ENCODE assay signal across 17 cellular contexts in the genomic region with DNA sequence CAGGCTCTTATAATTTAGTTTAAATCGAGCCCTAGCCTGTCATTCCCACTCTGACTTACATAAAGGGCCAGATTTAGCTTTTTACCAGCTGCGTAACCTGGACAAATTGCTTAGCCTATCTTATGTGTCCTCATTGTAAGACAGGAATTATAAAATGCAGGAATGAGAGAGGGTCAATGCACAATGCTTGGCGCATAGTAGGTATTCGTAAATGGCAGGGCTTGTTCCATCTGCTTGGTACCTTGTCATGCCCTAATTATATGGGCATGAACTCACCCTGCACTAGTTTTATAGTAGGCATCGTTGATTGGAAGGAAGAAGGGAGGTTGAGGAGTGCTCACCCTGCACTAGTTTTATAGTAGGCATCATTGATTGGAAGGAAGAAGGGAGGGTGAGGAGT.
DNase-seq lines count a peak whose midpoint lies in the region; ATAC-seq and TF ChIP-seq lines count a peak whose summit lies in the region.
"Had no signal": no experiment of that assay in that cellular context is flagged by ENCODE, and none has a peak within 500 bp of the region (broad histone marks: within the 10 kb centered on the region; RNA-seq: fewer than 3 reads in every experiment).

No MANE protein-coding gene starts in this region.

- no peak for DNase-seq in activated naive CD8-positive, alpha-beta T cell treated with anti-CD3 and anti-CD28 coated beads for 36 hours
- no peak for DNase-seq in activated naive CD8-positive, alpha-beta T cell treated with anti-CD3 and anti-CD28 coated beads, Interleukin-2, amount 50 U/mL, for 24 hours
- no peak for DNase-seq in activated T-helper 1 cell treated with anti-CD3 and anti-CD28 coated beads, Interleukin-12 subunit alpha, Interleukin-12 subunit beta, Interleukin-2, Interleukin-4 antibody, amounts not matched to agents 30 ng/mL and 10 ng/mL and 1 ng/mL, durations not matched to agents 14 hours and 24 hours and 36 hours (ENCODE audit: low spot score)
- DNase-seq in immature natural killer cell (no peak), H7 (no peak)
- DNase-seq: DMS 273 treated with DMSO at 0.1 percent for 48 hours, GDM1, NCI-H1105 treated with DMSO at 0.1 percent for 48 hours, NCI-H1694 treated with DMSO at 0.1 percent for 48 hours, NCI-H2107, NCI-H2227 treated with DMSO at 0.1 percent for 48 hours, NCI-H524 treated with DMSO at 0.1 percent for 48 hours had no signal

- peaks cover 23% of the 10 kb centered on the region for H3K36me3 Mint-ChIP-seq in activated naive CD8-positive, alpha-beta T cell treated with anti-CD3 and anti-CD28 coated beads for 36 hours
- peaks cover 28% of the 10 kb centered on the region for H3K36me3 Mint-ChIP-seq in activated naive CD8-positive, alpha-beta T cell treated with anti-CD3 and anti-CD28 coated beads, Interleukin-2, amount 50 U/mL, for 24 hours (ENCODE audit: low read depth)
- H3K36me3 Mint-ChIP-seq in activated T-helper 1 cell treated with anti-CD3 and anti-CD28 coated beads, Interleukin-12 subunit alpha, Interleukin-12 subunit beta, Interleukin-2, Interleukin-4 antibody, amounts not matched to agents 30 ng/mL and 10 ng/mL and 1 ng/mL, durations not matched to agents 14 hours and 24 hours and 36 hours (ENCODE audit: low read depth): peaks cover 14% of the 10 kb centered on the region
- peaks cover 5 to 20% (median 15%) of the 10 kb centered on the region in 3 donors for H3K36me3 Mint-ChIP-seq in immature natural killer cell
- peaks cover 43% of the 10 kb centered on the region for H3K36me3 Mint-ChIP-seq in stimulated activated memory B cell treated with anti-CD40 and anti-IgM and Interleukin-4, amounts not matched to agents 10 μg/mL and 1 μg/mL and 100 μg/mL, for 72 hours

- peaks cover 41% of the 10 kb centered on the region for H3K4me1 Mint-ChIP-seq in activated naive CD8-positive, alpha-beta T cell treated with anti-CD3 and anti-CD28 coated beads for 36 hours
- H3K4me1 Mint-ChIP-seq in activated naive CD8-positive, alpha-beta T cell treated with anti-CD3 and anti-CD28 coated beads, Interleukin-2, amount 50 U/mL, for 24 hours: peaks cover 37% of the 10 kb centered on the region
- peaks cover 26% of the 10 kb centered on the region for H3K4me1 Mint-ChIP-seq in activated T-helper 1 cell treated with anti-CD3 and anti-CD28 coated beads, Interleukin-12 subunit alpha, Interleukin-12 subunit beta, Interleukin-2, Interleukin-4 antibody, amounts not matched to agents 30 ng/mL and 10 ng/mL and 1 ng/mL, durations not matched to agents 14 hours and 24 hours and 36 hours (ENCODE audit: low read depth)
- H3K4me1 Mint-ChIP-seq in immature natural killer cell: peaks cover 31 to 64% of the 10 kb centered on the region in 2 donors
- H3K4me1 Mint-ChIP-seq in stimulated activated memory B cell treated with anti-CD40 and anti-IgM and Interleukin-4, amounts not matched to agents 10 μg/mL and 1 μg/mL and 100 μg/mL, for 72 hours: peaks cover 48% of the 10 kb centered on the region

- H3K9me3 Mint-ChIP-seq in activated naive CD8-positive, alpha-beta T cell treated with anti-CD3 and anti-CD28 coated beads for 36 hours: no peaks in the 10 kb centered on the region
- H3K9me3 Mint-ChIP-seq in activated naive CD8-positive, alpha-beta T cell treated with anti-CD3 and anti-CD28 coated beads, Interleukin-2, amount 50 U/mL, for 24 hours: no peaks in the 10 kb centered on the region
- no peaks in the 10 kb centered on the region for H3K9me3 Mint-ChIP-seq in activated T-helper 1 cell treated with anti-CD3 and anti-CD28 coated beads, Interleukin-12 subunit alpha, Interleukin-12 subunit beta, Interleukin-2, Interleukin-4 antibody, amounts not matched to agents 30 ng/mL and 10 ng/mL and 1 ng/mL, durations not matched to agents 14 hours and 24 hours and 36 hours
- H3K9me3 Mint-ChIP-seq in immature natural killer cell: no peaks in the 10 kb centered on the region
- H3K9me3 Mint-ChIP-seq in stimulated activated memory B cell treated with anti-CD40 and anti-IgM and Interleukin-4, amounts not matched to agents 10 μg/mL and 1 μg/mL and 100 μg/mL, for 72 hours: no peaks in the 10 kb centered on the region

- ATAC-seq in activated naive CD8-positive, alpha-beta T cell treated with anti-CD3 and anti-CD28 coated beads, Interleukin-2, amount 50 U/mL, for 24 hours: no peak
- no peak for ATAC-seq in stimulated activated memory B cell treated with anti-CD40 and anti-IgM and Interleukin-4, amounts not matched to agents 10 μg/mL and 1 μg/mL and 100 μg/mL, for 72 hours
- ATAC-seq in SK-N-SH treated with all-trans-retinoic acid at 6 μM for 48 hours (no peak), GM19395 (IDR thresholded peaks at IDR 0.05; ENCODE audit: unreplicated experiment) (no peak)
- ATAC-seq: Panc1 had no signal

- H3K4me3 Mint-ChIP-seq in activated naive CD8-positive, alpha-beta T cell treated with anti-CD3 and anti-CD28 coated beads for 36 hours: peak overlapping the region; percentile 3
- H3K4me3 Mint-ChIP-seq in activated naive CD8-positive, alpha-beta T cell treated with anti-CD3 and anti-CD28 coated beads, Interleukin-2, amount 50 U/mL, for 24 hours: no peak overlapping the region
- H3K4me3 Mint-ChIP-seq in activated T-helper 1 cell treated with anti-CD3 and anti-CD28 coated beads, Interleukin-12 subunit alpha, Interleukin-12 subunit beta, Interleukin-2, Interleukin-4 antibody, amounts not matched to agents 30 ng/mL and 10 ng/mL and 1 ng/mL, durations not matched to agents 14 hours and 24 hours and 36 hours: no peak overlapping the region
- H3K4me3 Mint-ChIP-seq in immature natural killer cell: peak overlapping the region in 3 of 5 donors; percentile 2 to 87 (median 78)
- no peak overlapping the region for H3K4me3 Mint-ChIP-seq in stimulated activated memory B cell treated with anti-CD40 and anti-IgM and Interleukin-4, amounts not matched to agents 10 μg/mL and 1 μg/mL and 100 μg/mL, for 72 hours

- no peaks in the 10 kb centered on the region for H3K27me3 Mint-ChIP-seq in activated naive CD8-positive, alpha-beta T cell treated with anti-CD3 and anti-CD28 coated beads for 36 hours
- no peaks in the 10 kb centered on the region for H3K27me3 Mint-ChIP-seq in activated naive CD8-positive, alpha-beta T cell treated with anti-CD3 and anti-CD28 coated beads, Interleukin-2, amount 50 U/mL, for 24 hours
- H3K27me3 Mint-ChIP-seq in activated T-helper 1 cell treated with anti-CD3 and anti-CD28 coated beads, Interleukin-12 subunit alpha, Interleukin-12 subunit beta, Interleukin-2, Interleukin-4 antibody, amounts not matched to agents 30 ng/mL and 10 ng/mL and 1 ng/mL, durations not matched to agents 14 hours and 24 hours and 36 hours (ENCODE audit: insufficient read depth): peaks cover 2% of the 10 kb centered on the region
- peaks cover 0 to 4% (median 0%) of the 10 kb centered on the region in 3 donors for H3K27me3 Mint-ChIP-seq in immature natural killer cell (ENCODE audit: low read depth in 3 of 3)
- H3K27me3 Mint-ChIP-seq in stimulated activated memory B cell treated with anti-CD40 and anti-IgM and Interleukin-4, amounts not matched to agents 10 μg/mL and 1 μg/mL and 100 μg/mL, for 72 hours: no peaks in the 10 kb centered on the region

- H3K27ac Mint-ChIP-seq in activated naive CD8-positive, alpha-beta T cell treated with anti-CD3 and anti-CD28 coated beads for 36 hours: no peak overlapping the region
- no peak overlapping the region for H3K27ac Mint-ChIP-seq in activated naive CD8-positive, alpha-beta T cell treated with anti-CD3 and anti-CD28 coated beads, Interleukin-2, amount 50 U/mL, for 24 hours
- H3K27ac Mint-ChIP-seq in activated T-helper 1 cell treated with anti-CD3 and anti-CD28 coated beads, Interleukin-12 subunit alpha, Interleukin-12 subunit beta, Interleukin-2, Interleukin-4 antibody, amounts not matched to agents 30 ng/mL and 10 ng/mL and 1 ng/mL, durations not matched to agents 14 hours and 24 hours and 36 hours: peak overlapping the region; percentile 3
- H3K27ac Mint-ChIP-seq in immature natural killer cell: peak overlapping the region; percentile 46 to 90 (median 78)
- H3K27ac Mint-ChIP-seq in stimulated activated memory B cell treated with anti-CD40 and anti-IgM and Interleukin-4, amounts not matched to agents 10 μg/mL and 1 μg/mL and 100 μg/mL, for 72 hours: peak overlapping the region; percentile 10

- H3K27me3 ChIP-seq in H7 (ENCODE audit: control insufficient read depth, insufficient read depth, low read length): no peaks in the 10 kb centered on the region

- H3K36me3 ChIP-seq in H7 (replicated peaks; ENCODE audit: control insufficient read depth, insufficient read depth, low read length): peaks cover 2% of the 10 kb centered on the region
- H3K36me3 ChIP-seq: HAP-1 had no signal

- intact Hi-C loops in activated T-helper 1 cell treated with anti-CD3 and anti-CD28 coated beads, Interleukin-12 subunit alpha, Interleukin-12 subunit beta, Interleukin-2, Interleukin-4 antibody, amounts not matched to agents 30 ng/mL and 10 ng/mL and 1 ng/mL, durations not matched to agents 14 hours and 24 hours and 36 hours (cut with micrococcal nuclease): no loop called here

- no peak overlapping the region for H3K4me3 ChIP-seq in H7 (ENCODE audit: insufficient read depth, low read depth, low read length)
- H3K4me3 ChIP-seq: HAP-1 had no signal

TF ChIP-seq in SK-N-SH treated with all-trans-retinoic acid at 6 μM for 48 hours, 23 proteins besides CTCF, POLR2A, EP300 and RAD21 (continues in another document):
- TF ChIP-seq OSR1 (CRISPR knock-in tag; IDR thresholded peaks at IDR 0.05) (no peak), CREB5 (CRISPR knock-in tag; IDR thresholded peaks at IDR 0.05; ENCODE audit: low read depth) (no peak), ZFP30 (CRISPR knock-in tag; IDR thresholded peaks at IDR 0.05) (no peak)

Comparison
In these comparisons a context has a peak if more than half of its experiments do, and no peak if none do; other contexts are left out.
1. H3K4me3 Mint-ChIP-seq: peak in activated naive CD8-positive, alpha-beta T cell treated with anti-CD3 and anti-CD28 coated beads for 36 hours (single experiment) and immature natural killer cell (3 of 5); none in activated naive CD8-positive, alpha-beta T cell treated with anti-CD3 and anti-CD28 coated beads, Interleukin-2, amount 50 U/mL, for 24 hours (single experiment), activated T-helper 1 cell treated with anti-CD3 and anti-CD28 coated beads, Interleukin-12 subunit alpha, Interleukin-12 subunit beta, Interleukin-2, Interleukin-4 antibody, amounts not matched to agents 30 ng/mL and 10 ng/mL and 1 ng/mL, durations not matched to agents 14 hours and 24 hours and 36 hours (single experiment) and stimulated activated memory B cell treated with anti-CD40 and anti-IgM and Interleukin-4, amounts not matched to agents 10 μg/mL and 1 μg/mL and 100 μg/mL, for 72 hours (single experiment).
2. H3K27ac Mint-ChIP-seq: peak in activated T-helper 1 cell treated with anti-CD3 and anti-CD28 coated beads, Interleukin-12 subunit alpha, Interleukin-12 subunit beta, Interleukin-2, Interleukin-4 antibody, amounts not matched to agents 30 ng/mL and 10 ng/mL and 1 ng/mL, durations not matched to agents 14 hours and 24 hours and 36 hours (single experiment), immature natural killer cell (6 of 6) and stimulated activated memory B cell treated with anti-CD40 and anti-IgM and Interleukin-4, amounts not matched to agents 10 μg/mL and 1 μg/mL and 100 μg/mL, for 72 hours (single experiment); none in activated naive CD8-positive, alpha-beta T cell treated with anti-CD3 and anti-CD28 coated beads for 36 hours (single experiment) and activated naive CD8-positive, alpha-beta T cell treated with anti-CD3 and anti-CD28 coated beads, Interleukin-2, amount 50 U/mL, for 24 hours (single experiment).